In genomic region chr15:76158815-76159214, GRCh38 we compare ENCODE assay signal across 21 cellular contexts.
"Had no signal": no experiment of that assay in that cellular context is flagged by ENCODE, and none has a peak within 500 bp of the region (broad histone marks: within the 10 kb centered on the region; RNA-seq: fewer than 3 reads in every experiment).

No MANE protein-coding gene starts in this region.

- H3K4me1 ChIP-seq: parathyroid adenoma had no signal

- H3K9me3 ChIP-seq: gastrocnemius medialis, lower lobe of right lung, neutrophil, prostate gland, sigmoid colon, testis, tibial artery had no signal

- H3K27me3 ChIP-seq: gastrocnemius medialis, neutrophil, sigmoid colon, testis had no signal

- H2AFZ ChIP-seq: parathyroid adenoma had no signal

- H3K9ac ChIP-seq: parathyroid adenoma had no signal

- H3K4me3 ChIP-seq: gastrocnemius medialis, lower lobe of right lung, prostate gland, sigmoid colon, testis, tibial artery had no signal

- DNase-seq: effector CD8-positive, alpha-beta T cell; endodermal cell; foreskin fibroblast; gastrocnemius medialis; head of caudate nucleus; left ventricle myocardium superior; lower lobe of right lung; natural killer cell; right cardiac atrium; sigmoid colon; stimulated activated CD4-positive, alpha-beta T cell treated with anti-CD3 and anti-CD28 coated beads, Interleukin-2, amount 100 ng/mL, for 24 hours; stimulated activated CD4-positive, alpha-beta T cell treated with anti-CD3 and anti-CD28 coated beads, Interleukin-4, amount 100 ng/mL, for 24 hours; stimulated activated naive CD4-positive, alpha-beta T cell treated with Interleukin-2 at 50 U/mL for 16 hours; testis; tibial artery had no signal

- H3K27ac ChIP-seq: epithelial cell of prostate, gastrocnemius medialis, lower lobe of right lung, neutrophil, parathyroid adenoma, prostate gland, sigmoid colon, testis, tibial artery had no signal

- H3K36me3 ChIP-seq: gastrocnemius medialis, lower lobe of right lung, neutrophil, prostate gland, sigmoid colon, tibial artery had no signal

- FAIRE-seq: colon, keratinocyte had no signal
